Comparison of ENCODE assay signal across 24 cellular contexts in the genomic region with DNA sequence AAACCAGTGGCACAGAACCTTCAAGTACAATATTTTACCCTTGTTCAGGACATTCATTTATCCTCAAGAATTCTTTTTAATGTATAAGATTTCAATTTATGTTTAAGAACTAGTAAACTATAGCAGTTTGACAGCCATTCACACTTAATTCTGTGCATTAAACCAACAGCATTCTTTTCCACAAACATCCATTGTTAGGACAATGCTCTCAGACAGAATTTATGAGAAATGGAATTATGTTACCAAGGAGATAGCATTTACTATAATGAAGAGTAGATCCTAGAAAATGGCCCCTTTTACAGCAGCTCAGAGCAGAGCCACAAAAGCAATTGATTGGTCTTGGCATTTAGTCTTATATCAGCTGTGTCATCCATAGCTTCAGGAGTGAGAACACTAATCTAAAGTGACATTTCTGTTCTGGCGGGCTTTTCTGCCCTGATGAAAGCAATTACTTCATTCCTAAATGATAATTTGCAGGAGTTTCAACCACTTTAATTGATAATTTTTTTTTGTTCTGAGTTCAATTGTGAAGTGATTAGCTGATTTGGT.
"Had no signal": no experiment of that assay in that cellular context is flagged by ENCODE, and none has a peak within 500 bp of the region (broad histone marks: within the 10 kb centered on the region; RNA-seq: fewer than 3 reads in every experiment).

No MANE protein-coding gene starts in this region.

- H3K36me3 Mint-ChIP-seq: memory B cell; natural killer cell; stimulated activated naive B cell treated with anti-CD40 and anti-IgM and Interleukin-4, amounts not matched to agents 10 μg/mL and 1 μg/mL and 100 μg/mL, for 72 hours had no signal

- DNase-seq: effector CD8-positive, alpha-beta T cell; endodermal cell; foreskin fibroblast; gastrocnemius medialis; head of caudate nucleus; natural killer cell; pancreas; right lobe of liver; small intestine; stimulated activated CD4-positive, alpha-beta T cell treated with anti-CD3 and anti-CD28 coated beads, Interleukin-15, amount 100 ng/mL, for 24 hours; stimulated activated CD4-positive, alpha-beta T cell treated with anti-CD3 and anti-CD28 coated beads, Interleukin-2, amount 100 ng/mL, for 48 hours; stimulated activated naive B cell treated with anti-CD40 and anti-IgM and Interleukin-4, amounts not matched to agents 10 μg/mL and 1 μg/mL and 100 μg/mL, for 72 hours; transverse colon; upper lobe of right lung; uterus had no signal

- H3K9me3 Mint-ChIP-seq: dendritic cell treated with granulocyte-macrophage colony-stimulating factor and Interleukin-4, amounts not matched to agents 40 ng/mL and 50 ng/mL, for 4 days; endodermal cell; memory B cell; stimulated activated naive B cell treated with anti-CD40 and anti-IgM and Interleukin-4, amounts not matched to agents 10 μg/mL and 1 μg/mL and 100 μg/mL, for 72 hours; stimulated activated naive CD8-positive, alpha-beta T cell treated with anti-CD3 and anti-CD28 coated beads, Interleukin-15, Interleukin-2, amounts not matched to agents 100 ng/mL and 50 ng/mL, for 24 hours had no signal

- H3K27ac ChIP-seq: epithelial cell of prostate, gastrocnemius medialis, neutrophil, pancreas, right lobe of liver, suprapubic skin, transverse colon, upper lobe of right lung, uterus had no signal

- H3K27me3 ChIP-seq: gastrocnemius medialis, neutrophil, pancreas, right lobe of liver, suprapubic skin, transverse colon, upper lobe of right lung, uterus had no signal

- H3K27me3 Mint-ChIP-seq: dendritic cell treated with granulocyte-macrophage colony-stimulating factor and Interleukin-4, amounts not matched to agents 40 ng/mL and 50 ng/mL, for 4 days; memory B cell; stimulated activated naive B cell treated with anti-CD40 and anti-IgM and Interleukin-4, amounts not matched to agents 10 μg/mL and 1 μg/mL and 100 μg/mL, for 72 hours; stimulated activated naive CD8-positive, alpha-beta T cell treated with anti-CD3 and anti-CD28 coated beads, Interleukin-15, Interleukin-2, amounts not matched to agents 100 ng/mL and 50 ng/mL, for 24 hours had no signal

- H3K9me3 ChIP-seq: gastrocnemius medialis, neutrophil, pancreas, right lobe of liver, suprapubic skin, transverse colon, upper lobe of right lung, uterus had no signal

- H3K4me3 Mint-ChIP-seq: dendritic cell treated with granulocyte-macrophage colony-stimulating factor and Interleukin-4, amounts not matched to agents 40 ng/mL and 50 ng/mL, for 4 days; endodermal cell; memory B cell; natural killer cell; neural crest cell; stimulated activated naive B cell treated with anti-CD40 and anti-IgM and Interleukin-4, amounts not matched to agents 10 μg/mL and 1 μg/mL and 100 μg/mL, for 72 hours; stimulated activated naive CD8-positive, alpha-beta T cell treated with anti-CD3 and anti-CD28 coated beads, Interleukin-15, Interleukin-2, amounts not matched to agents 100 ng/mL and 50 ng/mL, for 24 hours had no signal

- H3K27ac Mint-ChIP-seq: dendritic cell treated with granulocyte-macrophage colony-stimulating factor and Interleukin-4, amounts not matched to agents 40 ng/mL and 50 ng/mL, for 4 days; endodermal cell; memory B cell; natural killer cell; stimulated activated naive B cell treated with anti-CD40 and anti-IgM and Interleukin-4, amounts not matched to agents 10 μg/mL and 1 μg/mL and 100 μg/mL, for 72 hours; stimulated activated naive CD8-positive, alpha-beta T cell treated with anti-CD3 and anti-CD28 coated beads, Interleukin-15, Interleukin-2, amounts not matched to agents 100 ng/mL and 50 ng/mL, for 24 hours had no signal

- H3K36me3 ChIP-seq: gastrocnemius medialis, neutrophil, pancreas, right lobe of liver, suprapubic skin, transverse colon, upper lobe of right lung, uterus had no signal

- ATAC-seq: esophagus mucosa; gastrocnemius medialis; natural killer cell; pancreas; right lobe of liver; stimulated activated naive B cell treated with anti-CD40 and anti-IgM and Interleukin-4, amounts not matched to agents 10 μg/mL and 1 μg/mL and 100 μg/mL, for 72 hours; upper lobe of right lung had no signal

- H3K4me3 ChIP-seq: gastrocnemius medialis, lung, pancreas, right lobe of liver, suprapubic skin, transverse colon, upper lobe of right lung, uterus had no signal

- H3K4me1 Mint-ChIP-seq: endodermal cell; memory B cell; natural killer cell; stimulated activated naive B cell treated with anti-CD40 and anti-IgM and Interleukin-4, amounts not matched to agents 10 μg/mL and 1 μg/mL and 100 μg/mL, for 72 hours had no signal

- H3K4me1 ChIP-seq: gastrocnemius medialis, pancreas, right lobe of liver, suprapubic skin, transverse colon, upper lobe of right lung, uterus had no signal
